Comparison of ENCODE assay signal across 9 cellular contexts in the genomic region with DNA sequence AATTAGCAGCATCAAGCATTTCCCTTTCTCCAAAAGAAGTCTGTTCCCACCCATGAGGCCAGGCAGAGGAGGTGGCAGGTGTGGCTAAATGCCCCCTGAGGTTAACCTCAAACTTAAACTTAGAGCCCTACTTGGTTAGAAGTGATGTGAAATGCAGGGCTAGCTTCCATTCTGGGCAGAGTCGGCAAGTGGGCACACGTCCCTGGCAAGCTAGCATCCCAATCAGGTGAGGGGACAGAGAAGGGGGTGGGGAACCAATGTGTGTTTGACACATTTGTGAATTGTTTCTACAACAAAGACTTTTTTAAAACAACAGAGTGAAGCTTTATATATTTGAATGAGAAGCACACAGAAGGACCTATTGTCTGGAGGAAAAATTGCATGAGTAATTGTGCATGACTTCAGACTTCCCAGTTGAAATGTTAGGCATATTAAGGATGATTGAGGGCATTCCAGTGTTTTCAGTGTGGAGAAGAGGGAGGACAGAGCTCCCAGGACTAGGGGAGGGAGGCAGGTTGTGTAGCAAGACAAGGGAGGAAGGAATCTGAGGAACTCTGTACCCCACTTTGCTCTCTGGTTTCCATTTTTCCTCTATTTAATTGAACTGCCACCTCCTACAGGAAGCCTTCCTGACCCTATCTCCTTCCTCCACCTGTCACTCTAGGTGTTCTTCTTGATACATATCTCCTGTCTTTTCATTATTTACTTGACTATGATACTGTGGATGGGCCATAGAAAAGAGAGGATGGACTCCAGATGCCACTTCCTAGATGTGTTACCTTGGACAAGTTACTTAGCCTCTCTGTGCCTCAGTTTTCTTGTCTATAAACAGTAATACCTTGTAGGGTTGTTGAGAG.
DNase-seq lines count a peak whose midpoint lies in the region; ATAC-seq, FAIRE-seq and TF ChIP-seq lines count a peak whose summit lies in the region.
"Had no signal": no experiment of that assay in that cellular context is flagged by ENCODE, and none has a peak within 500 bp of the region (broad histone marks: within the 10 kb centered on the region; RNA-seq: fewer than 3 reads in every experiment).

No MANE protein-coding gene starts in this region.

- H3K27ac ChIP-seq in breast epithelium = peak overlapping the region; percentile 85 to 91
- peak overlapping the region; percentile 38 for H3K27ac ChIP-seq in VCaP
- peak overlapping the region; percentile 68 to 69 for H3K27ac ChIP-seq in kidney (ENCODE audit: low read depth in 2 of 2, low read length in 2 of 2)

- BruUV-seq in MCF 10A (replicated peaks; lab: Mats Ljungman, UMichigan) = no TSS peak

- DNase-seq in breast epithelium (ENCODE audit: low spot score in 2 of 2) = peak in 1 of 2 donors; percentile 89
- DNase-seq in MCF 10A (ENCODE audit: unreplicated experiment) = no peak
- DNase-seq in kidney = no peak
- peak; percentile 72 for DNase-seq in urothelium cell line (ENCODE audit: low spot score)
- DNase-seq in nephron progenitor cell = no peak
- no peak for DNase-seq in GM19238 (ENCODE audit: insufficient read length, low spot score)
- DNase-seq: activated B cell treated with CpG ODN at 0.5 μM for 24 hours had no signal

- peak overlapping the region in 1 of 2 donors; percentile 19 for H3K9ac ChIP-seq in kidney (ENCODE audit: low read length in 2 of 2)

- H3K4me3 Mint-ChIP-seq in MCF 10A (ENCODE audit: unreplicated experiment) (no peak overlapping the region), nephron progenitor cell (no peak overlapping the region)
- H3K4me3 Mint-ChIP-seq: activated B cell treated with CpG ODN at 0.5 μM for 24 hours had no signal

- H3K27me3 Mint-ChIP-seq in MCF 10A (ENCODE audit: insufficient read depth, unreplicated experiment) (no peaks in the 10 kb centered on the region), nephron progenitor cell (ENCODE audit: low read depth, poor library complexity) (no peaks in the 10 kb centered on the region)
- H3K27me3 Mint-ChIP-seq: activated B cell treated with CpG ODN at 0.5 μM for 24 hours had no signal

- no peak for FAIRE-seq in kidney (lab: Jason Lieb, UNC)
- FAIRE-seq in urothelium cell line (lab: Jason Lieb, UNC) = no peak

- no peak overlapping the region for H3K27ac Mint-ChIP-seq in MCF 10A (ENCODE audit: low read depth, unreplicated experiment)
- no peak overlapping the region for H3K27ac Mint-ChIP-seq in nephron progenitor cell
- H3K27ac Mint-ChIP-seq: activated B cell treated with CpG ODN at 0.5 μM for 24 hours had no signal

- H3K4me3 ChIP-seq in breast epithelium = no peak overlapping the region
- no peak overlapping the region for H3K4me3 ChIP-seq in kidney (ENCODE audit: low read length in 2 of 2)

- H3K9me3 Mint-ChIP-seq in MCF 10A (ENCODE audit: unreplicated experiment) (no peaks in the 10 kb centered on the region), nephron progenitor cell (no peaks in the 10 kb centered on the region)
- H3K9me3 Mint-ChIP-seq: activated B cell treated with CpG ODN at 0.5 μM for 24 hours had no signal

- H3K9me3 ChIP-seq in breast epithelium = no peaks in the 10 kb centered on the region
- H3K9me3 ChIP-seq in kidney (ENCODE audit: control insufficient read depth in 1 of 2, low read length in 2 of 2) = no peaks in the 10 kb centered on the region

- no peaks in the 10 kb centered on the region for H3K27me3 ChIP-seq in breast epithelium

- H3K4me1 Mint-ChIP-seq in MCF 10A (ENCODE audit: insufficient read depth, unreplicated experiment) (peaks cover 20% of the 10 kb centered on the region), nephron progenitor cell (peaks cover 17% of the 10 kb centered on the region)

- intact Hi-C loops in breast epithelium (cut with DNase I; ENCODE audit: low total_unique reads) (no loop called here), MCF 10A (cut with micrococcal nuclease) (no loop called here), kidney (cut with DNase I) (no loop called here)

- H3K36me3 ChIP-seq in breast epithelium (no peaks in the 10 kb centered on the region), kidney (ENCODE audit: control insufficient read depth in 1 of 2, insufficient read depth in 2 of 2, low read length in 2 of 2) (no peaks in the 10 kb centered on the region)

- TF ChIP-seq CTCF in breast epithelium (IDR thresholded peaks at IDR 0.05) (no peak), MCF 10A (IDR thresholded peaks at IDR 0.05; ENCODE audit: unreplicated experiment) (no peak), VCaP (conservative IDR thresholded peaks at IDR 0.05) (no peak), kidney (IDR thresholded peaks at IDR 0.05; ENCODE audit: borderline replicate concordance, extremely low read depth, insufficient read depth) (no peak), nephron progenitor cell (IDR thresholded peaks at IDR 0.05) (no peak)

- H3K36me3 Mint-ChIP-seq in MCF 10A (ENCODE audit: insufficient read depth, unreplicated experiment) = no peaks in the 10 kb centered on the region
- H3K36me3 Mint-ChIP-seq in nephron progenitor cell (ENCODE audit: low read depth) = no peaks in the 10 kb centered on the region

- no peak for TF ChIP-seq POLR2A in breast epithelium (IDR thresholded peaks at IDR 0.05)

- CTCF ChIA-PET in MCF 10A (lab: Yijun Ruan, JAX) = interaction anchor here (0.8 to 2.1 kb wide), 3 partner anchors 9 to 41 kb away, joined by 3 to 7 read pairs (median 3); no protein-coding TSS in a partner anchor

- POLR2A ChIA-PET in MCF 10A (lab: Yijun Ruan, JAX) = interaction anchor here (0.6 to 3.5 kb wide), 4 partner anchors 9 to 997 kb away, joined by 3 to 18 read pairs (median 6); no protein-coding TSS in a partner anchor

- no peak for ATAC-seq in HG02763 (IDR thresholded peaks at IDR 0.05; ENCODE audit: unreplicated experiment)

- H3K4me1 ChIP-seq in breast epithelium = peaks cover 0 to 4% of the 10 kb centered on the region in 2 donors
- H3K4me1 ChIP-seq in kidney (ENCODE audit: control insufficient read depth in 1 of 2, insufficient read depth in 1 of 2, low read depth in 1 of 2, low read length in 2 of 2) = peaks cover 35 to 37% of the 10 kb centered on the region in 2 donors

Comparison
In these comparisons a context has a peak if more than half of its experiments do, and no peak if none do; other contexts are left out.
1. H3K27ac ChIP-seq: peak in every context shown above with its lines; median percentile 88 in breast epithelium; 68 in kidney; 38 in VCaP.